Comparison of ENCODE assay signal across 9 cellular contexts in the genomic region with DNA sequence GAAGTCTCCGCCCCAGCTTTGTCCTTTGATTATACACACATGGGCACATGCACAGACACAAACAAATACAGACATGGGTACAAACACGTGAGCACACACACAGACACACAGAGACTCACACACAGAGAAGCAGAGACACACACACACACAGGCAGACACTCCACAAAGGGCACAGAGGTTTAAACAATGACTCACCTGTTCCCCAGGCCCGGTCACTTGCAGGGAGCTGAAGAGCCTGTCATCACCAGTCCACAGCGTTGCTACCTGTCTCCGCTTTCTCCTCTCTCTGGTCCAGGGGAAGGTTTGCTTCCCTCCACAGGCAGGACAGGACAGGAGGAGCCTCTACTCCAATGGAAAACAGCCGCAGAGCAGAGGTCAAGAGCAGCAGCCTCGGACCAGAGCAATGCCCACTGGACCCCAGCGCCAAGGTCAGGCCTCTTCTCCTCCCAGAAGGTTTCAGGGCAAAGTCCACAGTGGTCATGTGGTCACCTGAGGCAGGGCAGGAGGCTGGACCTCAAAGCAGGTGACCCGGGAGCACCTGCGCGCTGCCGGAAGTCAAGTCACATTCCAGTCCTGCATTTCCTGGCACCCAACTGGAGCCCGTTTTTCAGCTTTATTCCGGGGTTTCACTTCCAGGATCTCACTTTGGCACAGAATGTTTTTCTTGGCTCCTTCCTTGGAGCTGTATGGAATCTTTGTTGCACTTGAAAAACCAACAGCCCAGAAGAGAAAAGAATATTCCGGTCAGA. TPM values are rescaled to one million over a fixed set of nuclear protein-coding genes. Genes with fewer than 3 reads are reported as not detected.
DNase-seq lines count a peak whose midpoint lies in the region; ATAC-seq, FAIRE-seq and TF ChIP-seq lines count a peak whose summit lies in the region.
"Had no signal": no experiment of that assay in that cellular context is flagged by ENCODE, and none has a peak within 500 bp of the region (broad histone marks: within the 10 kb centered on the region; RNA-seq: fewer than 3 reads in every experiment).

A gene with protein sequence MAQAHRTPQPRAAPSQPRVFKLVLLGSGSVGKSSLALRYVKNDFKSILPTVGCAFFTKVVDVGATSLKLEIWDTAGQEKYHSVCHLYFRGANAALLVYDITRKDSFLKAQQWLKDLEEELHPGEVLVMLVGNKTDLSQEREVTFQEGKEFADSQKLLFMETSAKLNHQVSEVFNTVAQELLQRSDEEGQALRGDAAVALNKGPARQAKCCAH (minus strand): TSS at position 463 of the 749 bp plus-strand sequence. CDS start 4,580 bp downstream, outside the sequence.

- no peaks in the 10 kb centered on the region for H3K9me3 ChIP-seq in lower lobe of right lung
- no peaks in the 10 kb centered on the region for H3K9me3 ChIP-seq in Karpas-422 (ENCODE audit: low read length)

- DNase-seq in AG04449 (ENCODE audit: low read depth, low spot score) (peak; percentile 7), bronchial epithelial cell (ENCODE audit: low read depth) (peak; percentile 71), lower lobe of right lung (peak; percentile 83), Karpas-422 (no peak)
- no peak for DNase-seq in activated CD4-positive, alpha-beta T cell treated with anti-CD3 and anti-CD28 coated beads for 48 hours
- DNase-seq: activated gamma-delta T cell had no signal

- H3K4me3 ChIP-seq in AG04449 (ENCODE audit: low read depth, low read length) (no peak within 1 kb of the TSS), bronchial epithelial cell (ENCODE audit: low read depth, low read length) (no peak within 1 kb of the TSS), lower lobe of right lung (peak within 1 kb of the TSS; percentile 42), Karpas-422 (ENCODE audit: low read length) (no peak within 1 kb of the TSS)

- peak; percentile 88 for FAIRE-seq in bronchial epithelial cell (lab: Jason Lieb, UNC)

- no peak within 1 kb of the TSS for H3K9ac ChIP-seq in Karpas-422 (ENCODE audit: low read length)

- H3K36me3 ChIP-seq in bronchial epithelial cell (ENCODE audit: control insufficient read depth, insufficient read depth, low read length): no peaks in the 10 kb centered on the region
- no peaks in the 10 kb centered on the region for H3K36me3 ChIP-seq in lower lobe of right lung
- H3K36me3 ChIP-seq in Karpas-422 (ENCODE audit: insufficient read depth, low read length): no peaks in the 10 kb centered on the region

- H3K4me2 ChIP-seq in Karpas-422 (ENCODE audit: low read depth, low read length, poor library complexity, severe bottlenecking): no peak within 1 kb of the TSS

- no peak within 1 kb of the TSS for H2AFZ ChIP-seq in Karpas-422 (ENCODE audit: low read length)

- POLR2A ChIA-PET in AG04449 (lab: Yijun Ruan, JAX): interaction anchor here (0.6 kb wide), 1 partner anchor 64 kb away, joined by 3 read pairs; no protein-coding TSS in a partner anchor

- H3K79me2 ChIP-seq in Karpas-422 (ENCODE audit: low read length): no peaks in the 10 kb centered on the region

- TF ChIP-seq RAD21 in Ishikawa (IDR thresholded peaks at IDR 0.05; ENCODE audit: low read depth): 0 out of 2 replicates have a peak, but pooled peaks have one; percentile 4

- CTCF ChIA-PET in AG04449 (lab: Yijun Ruan, JAX): interaction anchor here (1.0 to 4.4 kb wide), 5 partner anchors 9 to 184 kb away, joined by 3 to 18 read pairs (median 10); no protein-coding TSS in a partner anchor

- no peaks in the 10 kb centered on the region for H3K9me2 ChIP-seq in Karpas-422 (replicated peaks; ENCODE audit: insufficient read depth, low read length)

- no peak for TF ChIP-seq CTCF in AG04449 (IDR thresholded peaks at IDR 0.05; ENCODE audit: insufficient read depth, low read length, missing control alignments)
- TF ChIP-seq CTCF in bronchial epithelial cell (IDR thresholded peaks at IDR 0.05; ENCODE audit: insufficient read depth, low read length, severe bottlenecking): no peak
- no peak for TF ChIP-seq CTCF in lower lobe of right lung (IDR thresholded peaks at IDR 0.05)

- no peaks in the 10 kb centered on the region for H4K20me1 ChIP-seq in Karpas-422 (ENCODE audit: insufficient read depth, low read depth, low read length)

- peaks cover 1% of the 10 kb centered on the region for H3K27me3 ChIP-seq in bronchial epithelial cell (ENCODE audit: control insufficient read depth, insufficient read depth, low read length)
- H3K27me3 ChIP-seq in lower lobe of right lung (ENCODE audit: low read depth): no peaks in the 10 kb centered on the region
- no peaks in the 10 kb centered on the region for H3K27me3 ChIP-seq in Karpas-422 (ENCODE audit: low read length)

- H3K4me1 ChIP-seq in lower lobe of right lung: peaks cover 38% of the 10 kb centered on the region
- H3K4me1 ChIP-seq in Karpas-422 (ENCODE audit: low read length): no peaks in the 10 kb centered on the region

- intact Hi-C loops in lower lobe of right lung (cut with DNase I): no loop called here

- peak within 1 kb of the TSS; percentile 76 for H3K27ac ChIP-seq in lower lobe of right lung
- no peak within 1 kb of the TSS for H3K27ac ChIP-seq in Karpas-422 (ENCODE audit: low read length)

- TF ChIP-seq EP300 in Ishikawa (IDR thresholded peaks at IDR 0.05; ENCODE audit: borderline replicate concordance): peak; percentile 8; the same call in 1 of the 2 replicates

- ATAC-seq in lower lobe of right lung (peak; percentile 87 to 89), HG03039 (IDR thresholded peaks at IDR 0.05; ENCODE audit: unreplicated experiment) (no peak), HG03520 (IDR thresholded peaks at IDR 0.05; ENCODE audit: unreplicated experiment) (no peak)

TF ChIP-seq in Ishikawa, 13 proteins besides CTCF, POLR2A, EP300 and RAD21:
- TF ChIP-seq TAF1 (IDR thresholded peaks at IDR 0.05; ENCODE audit: low read depth) (peak; percentile 43; the same call in 1 of the 2 replicates), CEBPB (IDR thresholded peaks at IDR 0.05) (peak; percentile 3; the same call in 1 of the 2 replicates), EGR1 (IDR thresholded peaks at IDR 0.05) (no peak), ZBTB7A (IDR thresholded peaks at IDR 0.05; ENCODE audit: low read depth) (0 out of 2 replicates have a peak, but pooled peaks have one; percentile 37), YY1 (IDR thresholded peaks at IDR 0.05; ENCODE audit: low read depth) (no peak), TEAD4 (IDR thresholded peaks at IDR 0.05) (peak; percentile 85), FOXM1 (IDR thresholded peaks at IDR 0.05; ENCODE audit: borderline replicate concordance, low read depth) (no peak), NFIC (IDR thresholded peaks at IDR 0.05) (peak; percentile 71)
- TF ChIP-seq, protein P1, sequence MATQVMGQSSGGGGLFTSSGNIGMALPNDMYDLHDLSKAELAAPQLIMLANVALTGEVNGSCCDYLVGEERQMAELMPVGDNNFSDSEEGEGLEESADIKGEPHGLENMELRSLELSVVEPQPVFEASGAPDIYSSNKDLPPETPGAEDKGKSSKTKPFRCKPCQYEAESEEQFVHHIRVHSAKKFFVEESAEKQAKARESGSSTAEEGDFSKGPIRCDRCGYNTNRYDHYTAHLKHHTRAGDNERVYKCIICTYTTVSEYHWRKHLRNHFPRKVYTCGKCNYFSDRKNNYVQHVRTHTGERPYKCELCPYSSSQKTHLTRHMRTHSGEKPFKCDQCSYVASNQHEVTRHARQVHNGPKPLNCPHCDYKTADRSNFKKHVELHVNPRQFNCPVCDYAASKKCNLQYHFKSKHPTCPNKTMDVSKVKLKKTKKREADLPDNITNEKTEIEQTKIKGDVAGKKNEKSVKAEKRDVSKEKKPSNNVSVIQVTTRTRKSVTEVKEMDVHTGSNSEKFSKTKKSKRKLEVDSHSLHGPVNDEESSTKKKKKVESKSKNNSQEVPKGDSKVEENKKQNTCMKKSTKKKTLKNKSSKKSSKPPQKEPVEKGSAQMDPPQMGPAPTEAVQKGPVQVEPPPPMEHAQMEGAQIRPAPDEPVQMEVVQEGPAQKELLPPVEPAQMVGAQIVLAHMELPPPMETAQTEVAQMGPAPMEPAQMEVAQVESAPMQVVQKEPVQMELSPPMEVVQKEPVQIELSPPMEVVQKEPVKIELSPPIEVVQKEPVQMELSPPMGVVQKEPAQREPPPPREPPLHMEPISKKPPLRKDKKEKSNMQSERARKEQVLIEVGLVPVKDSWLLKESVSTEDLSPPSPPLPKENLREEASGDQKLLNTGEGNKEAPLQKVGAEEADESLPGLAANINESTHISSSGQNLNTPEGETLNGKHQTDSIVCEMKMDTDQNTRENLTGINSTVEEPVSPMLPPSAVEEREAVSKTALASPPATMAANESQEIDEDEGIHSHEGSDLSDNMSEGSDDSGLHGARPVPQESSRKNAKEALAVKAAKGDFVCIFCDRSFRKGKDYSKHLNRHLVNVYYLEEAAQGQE (IDR thresholded peaks at IDR 0.05; ENCODE audit: low read depth): no peak
- TF ChIP-seq, protein P2, sequence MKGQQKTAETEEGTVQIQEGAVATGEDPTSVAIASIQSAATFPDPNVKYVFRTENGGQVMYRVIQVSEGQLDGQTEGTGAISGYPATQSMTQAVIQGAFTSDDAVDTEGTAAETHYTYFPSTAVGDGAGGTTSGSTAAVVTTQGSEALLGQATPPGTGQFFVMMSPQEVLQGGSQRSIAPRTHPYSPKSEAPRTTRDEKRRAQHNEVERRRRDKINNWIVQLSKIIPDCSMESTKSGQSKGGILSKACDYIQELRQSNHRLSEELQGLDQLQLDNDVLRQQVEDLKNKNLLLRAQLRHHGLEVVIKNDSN (IDR thresholded peaks at IDR 0.05): peak; percentile 95
- TF ChIP-seq, protein P3, sequence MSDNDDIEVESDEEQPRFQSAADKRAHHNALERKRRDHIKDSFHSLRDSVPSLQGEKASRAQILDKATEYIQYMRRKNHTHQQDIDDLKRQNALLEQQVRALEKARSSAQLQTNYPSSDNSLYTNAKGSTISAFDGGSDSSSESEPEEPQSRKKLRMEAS (IDR thresholded peaks at IDR 0.05): peak; percentile 19

RNA-seq across cellular contexts. Expression of the gene that starts here (rescaled TPM):
- total RNA-seq in bronchial epithelial cell: 1.0 and 2.4 TPM in 2 replicates
- 60.1 TPM for total RNA-seq in lower lobe of right lung
- total RNA-seq in Karpas-422 (2014; rRNA removed; shearing (Covaris generic); ENCODE audit: low replicate concordance): 1.3 and 2.9 TPM in 2 replicates

Comparison
In these comparisons a context has a peak if more than half of its experiments do, and no peak if none do; other contexts are left out.
1. RNA of the gene that starts here (total RNA-seq): 60.1 TPM in lower lobe of right lung (single experiment); 1.0 to 2.4 TPM in bronchial epithelial cell and 1.3 to 2.9 TPM in Karpas-422; every median in the first group is over 10 times any median in the second.
2. DNase-seq: peak in AG04449 (single experiment), bronchial epithelial cell (single experiment) and lower lobe of right lung (single experiment); none in Karpas-422 (single experiment) and activated CD4-positive, alpha-beta T cell treated with anti-CD3 and anti-CD28 coated beads for 48 hours (single experiment).
3. ATAC-seq: peak in lower lobe of right lung (2 of 2); none in HG03039 (single experiment) and HG03520 (single experiment).